Comparison of ENCODE assay signal across 18 cellular contexts in the genomic region with DNA sequence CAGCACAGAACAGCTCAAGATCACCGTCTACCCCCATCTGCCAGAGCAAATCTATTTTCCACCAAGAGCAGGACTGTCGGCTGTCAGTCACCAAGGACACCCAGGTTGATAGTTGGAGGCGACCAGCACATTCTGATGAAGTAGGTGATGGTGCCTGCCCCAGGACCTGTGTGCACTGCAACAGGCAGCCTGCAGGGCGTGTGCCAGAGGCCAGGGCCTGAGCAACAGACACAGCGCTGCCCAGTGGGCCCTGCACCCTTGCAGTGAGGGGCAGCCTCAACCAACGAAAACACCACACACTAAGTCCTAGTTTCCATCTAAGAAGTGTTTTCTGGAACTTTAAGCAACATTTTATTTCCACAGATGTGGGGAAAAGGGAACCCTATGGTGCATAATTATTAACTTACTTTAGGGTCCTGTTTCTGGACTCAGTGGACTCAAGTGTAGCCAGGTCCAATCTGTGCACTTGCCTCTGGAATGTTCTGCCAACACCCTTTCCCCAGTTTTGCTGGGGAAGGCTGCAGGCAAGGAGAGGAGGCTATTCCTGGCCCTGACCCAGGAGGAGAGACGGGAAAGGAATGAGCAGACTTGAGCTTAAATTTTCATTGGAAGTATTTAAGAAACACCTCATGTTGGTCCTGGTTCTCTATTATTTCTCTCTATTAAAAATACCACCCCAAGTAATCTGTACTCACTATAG.
DNase-seq lines count a peak whose midpoint lies in the region; ATAC-seq and TF ChIP-seq lines count a peak whose summit lies in the region.
"Had no signal": no experiment of that assay in that cellular context is flagged by ENCODE, and none has a peak within 500 bp of the region (broad histone marks: within the 10 kb centered on the region; RNA-seq: fewer than 3 reads in every experiment).

No MANE protein-coding gene starts in this region.

- H3K4me1 ChIP-seq in adipocyte (ENCODE audit: control insufficient read depth, insufficient read depth, low read length) (peaks cover 10% of the 10 kb centered on the region), sigmoid colon (peaks cover 0 to 17% (median 0%) of the 10 kb centered on the region in 4 donors), SJCRH30 (no peaks in the 10 kb centered on the region), vagina (peaks cover 17% of the 10 kb centered on the region)

- H3K27ac ChIP-seq in sigmoid colon (peak overlapping the region in 2 of 4 donors; percentile 36 to 61), SJCRH30 (no peak overlapping the region), vagina (no peak overlapping the region)
- H3K27ac ChIP-seq: body of pancreas, gastrocnemius medialis, neutrophil had no signal

- H3K36me3 ChIP-seq in adipocyte (ENCODE audit: control insufficient read depth, insufficient read depth, low read length, severe bottlenecking) (no peaks in the 10 kb centered on the region), sigmoid colon (no peaks in the 10 kb centered on the region), SJCRH30 (no peaks in the 10 kb centered on the region), vagina (no peaks in the 10 kb centered on the region)
- H3K36me3 ChIP-seq: gastrocnemius medialis, neutrophil, tibial nerve had no signal

- CTCF ChIA-PET in GM10248 (lab: Yijun Ruan, JAX), result interaction anchor here (1.0 to 6.9 kb wide), 14 partner anchors 10 to 88 kb away, joined by 3 to 74 read pairs (median 6); no protein-coding TSS in a partner anchor

- TF ChIP-seq POLR2A in sigmoid colon (IDR thresholded peaks at IDR 0.05) (no peak), vagina (IDR thresholded peaks at IDR 0.05) (no peak)

- TF ChIP-seq CTCF in GM12874 (IDR thresholded peaks at IDR 0.05; ENCODE audit: insufficient read depth, low read depth, low read length), result 0 out of 2 replicates have a peak, but pooled peaks have one; percentile 3
- TF ChIP-seq CTCF in fibroblast of mammary gland (conservative IDR thresholded peaks at IDR 0.05; ENCODE audit: control insufficient read depth, insufficient read depth, low read depth, low read length), result no peak
- no peak for TF ChIP-seq CTCF in sigmoid colon (IDR thresholded peaks at IDR 0.05)
- no peak for TF ChIP-seq CTCF in vagina (IDR thresholded peaks at IDR 0.05)
- TF ChIP-seq CTCF in GM10248 (IDR thresholded peaks at IDR 0.05; ENCODE audit: control extremely low read depth, extremely low read depth, low read depth, missing control alignments), result no peak

- peak; percentile 1 for DNase-seq in adipocyte (ENCODE audit: low read depth)
- no peak for DNase-seq in fibroblast of mammary gland (ENCODE audit: low read depth)
- DNase-seq in sigmoid colon, result no peak
- no peak for DNase-seq in SJCRH30
- DNase-seq in vagina (ENCODE audit: extremely low spot score in 2 of 2), result no peak
- no peak for DNase-seq in GM10248 (ENCODE audit: extremely low spot score)
- DNase-seq: cortex of kidney, gastrocnemius medialis, NCI-H1417 treated with DMSO at 0.1 percent for 48 hours, SHP77 treated with DMSO at 0.1 percent for 48 hours had no signal

- H3K9me3 ChIP-seq in adipocyte (ENCODE audit: control insufficient read depth, low read length), result peaks cover 3% of the 10 kb centered on the region
- no peaks in the 10 kb centered on the region for H3K9me3 ChIP-seq in sigmoid colon
- no peaks in the 10 kb centered on the region for H3K9me3 ChIP-seq in SJCRH30 (replicated peaks)
- no peaks in the 10 kb centered on the region for H3K9me3 ChIP-seq in vagina
- H3K9me3 ChIP-seq: body of pancreas, gastrocnemius medialis, neutrophil, tibial nerve had no signal

- H3K27me3 ChIP-seq in adipocyte (replicated peaks; ENCODE audit: control insufficient read depth, insufficient read depth, low read length) (peaks cover under 1% of the 10 kb centered on the region), sigmoid colon (no peaks in the 10 kb centered on the region), SJCRH30 (no peaks in the 10 kb centered on the region), vagina (no peaks in the 10 kb centered on the region)
- H3K27me3 ChIP-seq: body of pancreas, gastrocnemius medialis, tibial nerve had no signal

- no peak for TF ChIP-seq EP300 in sigmoid colon (IDR thresholded peaks at IDR 0.05)

- peak overlapping the region; percentile 69 for H3K4me3 ChIP-seq in adipocyte (ENCODE audit: low read length)
- H3K4me3 ChIP-seq in fibroblast of mammary gland (ENCODE audit: control insufficient read depth, low read depth, low read length), result peak overlapping the region; percentile 28
- H3K4me3 ChIP-seq in sigmoid colon, result peak overlapping the region in 3 of 4 donors; percentile 20 to 44 (median 39)
- no peak overlapping the region for H3K4me3 ChIP-seq in SJCRH30
- H3K4me3 ChIP-seq in vagina, result peak overlapping the region in 1 of 2 donors; percentile 16
- H3K4me3 ChIP-seq: body of pancreas, mucosa of descending colon had no signal

- peak overlapping the region; percentile 57 for H3K9ac ChIP-seq in adipocyte (ENCODE audit: low read length)

- no peak for ATAC-seq in HG02798 (IDR thresholded peaks at IDR 0.05; ENCODE audit: poor library complexity, unreplicated experiment)
- ATAC-seq: gastrocnemius medialis; stimulated activated effector memory CD8-positive, alpha-beta T cell treated with anti-CD3 and anti-CD28 coated beads, Interleukin-12 subunit alpha, Interleukin-12 subunit beta, amount 100 ng/mL, for 72 hours; T-cell had no signal

- 86 to 88% methylated on average over 7 of the region's 7 CpGs for whole genome bisulfite sequencing in sigmoid colon, 2 donors

- POLR2A ChIA-PET in GM10248 (lab: Yijun Ruan, JAX), result no interaction called here

- intact Hi-C loops in sigmoid colon (cut with DNase I) (loop anchor here (2.0 kb wide), 1 partner anchor 76 kb away; a partner anchor contains a TSS), vagina (cut with DNase I) (no loop called here)
